Comparison of ENCODE assay signal across 24 cellular contexts in the genomic region with DNA sequence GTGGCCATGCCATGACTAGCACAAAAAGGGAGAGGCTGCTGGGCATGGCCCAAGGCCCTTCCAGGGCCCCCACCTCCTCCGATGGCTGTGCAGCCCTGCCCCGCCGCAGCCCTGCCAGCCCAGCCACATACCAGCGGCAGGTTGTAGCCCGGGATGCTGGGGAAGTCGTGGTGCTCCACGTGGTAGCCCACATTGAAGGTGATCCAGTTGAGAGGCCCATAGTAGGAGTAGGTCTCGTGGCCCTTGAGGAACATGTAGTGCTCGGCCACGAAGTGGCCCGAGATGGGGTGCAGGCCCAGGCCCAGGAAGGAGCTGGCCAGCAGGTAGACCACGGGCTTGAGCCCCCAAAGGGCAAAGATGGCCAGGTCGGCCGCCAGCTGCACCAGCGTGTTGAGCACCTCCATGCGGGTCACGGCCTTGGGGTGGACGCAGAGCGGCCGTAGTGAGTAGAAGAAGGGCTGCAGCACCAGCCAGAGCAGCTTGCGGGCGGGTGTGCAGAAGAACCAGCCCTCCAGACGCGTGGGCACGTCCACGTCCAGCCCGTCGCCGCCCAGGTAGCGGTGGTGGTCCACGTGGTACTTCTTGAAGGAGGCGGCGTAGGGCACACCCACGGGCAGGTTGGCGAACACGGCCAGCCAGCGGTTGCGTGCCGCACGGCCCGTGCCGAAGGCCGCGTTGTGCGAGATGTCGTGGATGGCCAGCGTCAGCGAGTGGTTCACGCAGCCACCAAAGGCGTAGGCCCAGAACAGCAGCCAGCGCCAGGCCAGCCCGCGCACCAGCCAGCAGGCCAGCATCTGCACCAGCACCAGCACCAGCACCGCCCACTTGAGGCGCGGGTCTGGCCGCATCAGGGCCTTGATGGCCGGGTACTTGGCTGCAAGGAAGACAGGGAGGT. TPM values are rescaled to one million over a fixed set of nuclear protein-coding genes. Genes with fewer than 3 reads are reported as not detected.
DNase-seq lines count a peak whose midpoint lies in the region; ATAC-seq, FAIRE-seq and TF ChIP-seq lines count a peak whose summit lies in the region.
"Had no signal": no experiment of that assay in that cellular context is flagged by ENCODE, and none has a peak within 500 bp of the region (broad histone marks: within the 10 kb centered on the region; RNA-seq: fewer than 3 reads in every experiment).

No MANE protein-coding gene starts in this region.

- TF ChIP-seq EP300 in HepG2 (IDR thresholded peaks at IDR 0.05; ENCODE audit: low read depth in 2 of 2, low read length in 2 of 2): no peak
- no peak for TF ChIP-seq EP300 in HepG2 (CRISPR knock-in tag; IDR thresholded peaks at IDR 0.05; ENCODE audit: borderline replicate concordance)
- no peak for TF ChIP-seq EP300 in K562 (IDR thresholded peaks at IDR 0.05; ENCODE audit: low read length)

- no peak for TF ChIP-seq CTCF in HepG2 (CRISPR knock-in tag; IDR thresholded peaks at IDR 0.05)
- TF ChIP-seq CTCF in right lobe of liver (IDR thresholded peaks at IDR 0.05): no peak
- no peak for TF ChIP-seq CTCF in K562 (IDR thresholded peaks at IDR 0.05 in 2 of 3, conservative IDR thresholded peaks at IDR 0.05 in 1 of 3; ENCODE audit: insufficient read depth in 2 of 3, low read depth in 1 of 3, low read length in 3 of 3)
- no peak for TF ChIP-seq CTCF in neural crest cell (conservative IDR thresholded peaks at IDR 0.05)

- CTCF ChIA-PET in HepG2 (lab: Yijun Ruan, JAX; ENCODE audit: low intra/inter-chr PET ratio, low total read pairs) (no interaction called here), K562 (lab: Yijun Ruan, JAX; ENCODE audit: low intra/inter-chr PET ratio) (no interaction called here)

- H3K4me1 Mint-ChIP-seq in neural crest cell: no peaks in the 10 kb centered on the region
- H3K4me1 Mint-ChIP-seq in activated T-helper 2 cell treated with anti-CD3 and anti-CD28 coated beads, Interferon-gamma antibody, Interleukin-2, Interleukin-4, amounts not matched to agents 10 μg/mL and 5 μg/mL and 100 μg/mL, durations not matched to agents 14 hours and 24 hours and 36 hours (ENCODE audit: low read depth): peaks cover 3% of the 10 kb centered on the region

- no peak overlapping the region for H3K4me2 ChIP-seq in HepG2 (ENCODE audit: low read depth, low read length)
- no peak overlapping the region for H3K4me2 ChIP-seq in K562 (ENCODE audit: insufficient read depth, low read length)

- BruUV-seq in HepG2 (replicated peaks; lab: Mats Ljungman, UMichigan) (no TSS peak), K562 (replicated peaks; lab: Mats Ljungman, UMichigan) (no TSS peak)

- no peaks in the 10 kb centered on the region for H3K9me3 ChIP-seq in HepG2 (ENCODE audit: low read length)
- no peaks in the 10 kb centered on the region for H3K9me3 ChIP-seq in right lobe of liver
- no peaks in the 10 kb centered on the region for H3K9me3 ChIP-seq in K562 (replicated peaks; ENCODE audit: control insufficient read depth, insufficient read depth, low read depth, low read length)
- H3K9me3 ChIP-seq: heart left ventricle, SJSA1 had no signal

- H3K9ac ChIP-seq in HepG2 (ENCODE audit: insufficient read depth, low read depth, low read length) (no peak overlapping the region), K562 (ENCODE audit: insufficient read depth in 1 of 2, low read depth in 2 of 2, low read length in 2 of 2) (no peak overlapping the region; a peak in 1 of 4 replicates)
- H3K9ac ChIP-seq: BLaER1 treated with 17β-estradiol and CSF1 and Interleukin-3, amounts not matched to agents 10 nM and 100 nM had no signal

- H4K20me1 ChIP-seq in HepG2 (ENCODE audit: insufficient read depth, low read length) (no peaks in the 10 kb centered on the region), K562 (replicated peaks; ENCODE audit: control insufficient read depth, insufficient read depth, low read length) (no peaks in the 10 kb centered on the region)

- 95% methylated on average over 49 of the region's 58 CpGs for WGBS in HepG2 (ENCODE audit: low lambda C conversion rate)
- WGBS in right lobe of liver (ENCODE audit: insufficient coverage, low coverage, low lambda C conversion rate, missing lambda C conversion rate): 100% methylated on average over 2 of the region's 58 CpGs
- 88% methylated on average over 14 of the region's 58 CpGs for WGBS in K562 (ENCODE audit: insufficient coverage, low coverage, missing lambda C conversion rate)

- in situ Hi-C loops in HepG2 (cut with HindIII; ENCODE audit: extremely low pct_ligation_motif_present, low pct_unique_long_range_greater_than_20kb) (no loop called here), K562 (cut with MboI) (no loop called here)

- no peak overlapping the region for H3K27ac Mint-ChIP-seq in neural crest cell (ENCODE audit: unreplicated experiment)
- H3K27ac Mint-ChIP-seq in activated T-helper 2 cell treated with anti-CD3 and anti-CD28 coated beads, Interferon-gamma antibody, Interleukin-2, Interleukin-4, amounts not matched to agents 10 μg/mL and 5 μg/mL and 100 μg/mL, durations not matched to agents 14 hours and 24 hours and 36 hours: no peak overlapping the region

- TF ChIP-seq POLR2A in HepG2 (IDR thresholded peaks at IDR 0.05; ENCODE audit: insufficient read depth in 1 of 2, low read depth in 2 of 2, low read length in 2 of 2) (no peak), right lobe of liver (IDR thresholded peaks at IDR 0.05) (no peak), K562 (conservative IDR thresholded peaks at IDR 0.05) (no peak)

- H3K4me1 ChIP-seq in HepG2 (ENCODE audit: insufficient read depth, low read length) (peaks cover 38% of the 10 kb centered on the region), right lobe of liver (peaks cover 0 to 10% (median 0%) of the 10 kb centered on the region in 4 donors), K562 (replicated peaks in 1 of 2; ENCODE audit: control insufficient read depth in 2 of 2, insufficient read depth in 2 of 2, low read length in 2 of 2) (peaks cover 0 to 59% of the 10 kb centered on the region in 2 experiments; a peak in 3 of 5 replicates)
- H3K4me1 ChIP-seq: SJSA1 had no signal

- H3K4me3 ChIP-seq in HepG2 (replicated peaks in 1 of 3; ENCODE audit: insufficient read depth in 1 of 3, low read depth in 2 of 3, low read length in 3 of 3): no peak overlapping the region
- H3K4me3 ChIP-seq in right lobe of liver: no peak overlapping the region
- H3K4me3 ChIP-seq in K562: no peak overlapping the region
- H3K4me3 ChIP-seq: BLaER1 treated with 17β-estradiol and CSF1 and Interleukin-3, amounts not matched to agents 10 nM and 100 nM; heart left ventricle; SJSA1 had no signal

- intact Hi-C loops in HepG2 (cut with micrococcal nuclease; ENCODE audit: unreplicated experiment) (no loop called here), right lobe of liver (cut with DNase I) (no loop called here), K562 (cut with micrococcal nuclease) (no loop called here)
- intact Hi-C loops in activated T-helper 2 cell treated with anti-CD3 and anti-CD28 coated beads, Interferon-gamma antibody, Interleukin-2, Interleukin-4, amounts not matched to agents 10 μg/mL and 5 μg/mL and 100 μg/mL, durations not matched to agents 14 hours and 24 hours and 36 hours (cut with micrococcal nuclease): no loop called here

- POLR2A ChIA-PET in HepG2 (lab: Yijun Ruan, JAX): no interaction called here
- POLR2A ChIA-PET in K562 (lab: Yijun Ruan, JAX): no interaction called here

- H2AFZ ChIP-seq in HepG2 (ENCODE audit: low read length): no peak overlapping the region
- H2AFZ ChIP-seq in K562 (ENCODE audit: low read depth, low read length): no peak overlapping the region

- H3K36me3 ChIP-seq in HepG2 (replicated peaks in 1 of 2; ENCODE audit: control insufficient read depth in 1 of 2, insufficient read depth in 2 of 2, low read length in 2 of 2): no peaks in the 10 kb centered on the region
- H3K36me3 ChIP-seq in right lobe of liver: no peaks in the 10 kb centered on the region
- peaks cover 5% of the 10 kb centered on the region; the same call in 1 of the 3 replicates for H3K36me3 ChIP-seq in K562 (ENCODE audit: control insufficient read depth, insufficient read depth, low read length)
- H3K36me3 ChIP-seq: heart left ventricle, SJSA1 had no signal

- H3K79me2 ChIP-seq in HepG2 (ENCODE audit: insufficient read depth, low read length) (no peaks in the 10 kb centered on the region), K562 (ENCODE audit: control insufficient read depth, insufficient read depth, low read length) (no peaks in the 10 kb centered on the region)

- H3K27me3 ChIP-seq in HepG2 (ENCODE audit: control insufficient read depth in 1 of 2, insufficient read depth in 2 of 2, low read length in 2 of 2) (peaks cover 0 to 1% of the 10 kb centered on the region in 2 experiments; a peak in 1 of 5 replicates), right lobe of liver (no peaks in the 10 kb centered on the region), K562 (ENCODE audit: control insufficient read depth in 2 of 2, insufficient read depth in 2 of 2, low read length in 2 of 2) (no peaks in the 10 kb centered on the region)
- H3K27me3 ChIP-seq: BLaER1 treated with 17β-estradiol and CSF1 and Interleukin-3, amounts not matched to agents 10 nM and 100 nM; SJSA1 had no signal

- no peak for ATAC-seq in HepG2
- ATAC-seq in right lobe of liver: no peak
- no peak for ATAC-seq in K562
- ATAC-seq: heart left ventricle had no signal

- peak overlapping the region; percentile 31 for H3K4me3 Mint-ChIP-seq in neural crest cell
- H3K4me3 Mint-ChIP-seq in activated T-helper 2 cell treated with anti-CD3 and anti-CD28 coated beads, Interferon-gamma antibody, Interleukin-2, Interleukin-4, amounts not matched to agents 10 μg/mL and 5 μg/mL and 100 μg/mL, durations not matched to agents 14 hours and 24 hours and 36 hours (ENCODE audit: low read depth): no peak overlapping the region
- H3K4me3 Mint-ChIP-seq: activated T-cell treated with anti-CD3 and anti-CD28 coated beads, Interleukin-2, amount 50 U/mL, for 24 hours had no signal

- no peaks in the 10 kb centered on the region for H3K36me3 Mint-ChIP-seq in neural crest cell (ENCODE audit: low read depth)
- H3K36me3 Mint-ChIP-seq in activated T-helper 2 cell treated with anti-CD3 and anti-CD28 coated beads, Interferon-gamma antibody, Interleukin-2, Interleukin-4, amounts not matched to agents 10 μg/mL and 5 μg/mL and 100 μg/mL, durations not matched to agents 14 hours and 24 hours and 36 hours (ENCODE audit: low read depth): peaks cover 2% of the 10 kb centered on the region

- TF ChIP-seq RAD21 in HepG2 (CRISPR knock-in tag; IDR thresholded peaks at IDR 0.05) (no peak), K562 (CRISPR knock-in tag; conservative IDR thresholded peaks at IDR 0.05 in 1 of 2, IDR thresholded peaks at IDR 0.05 in 1 of 2) (no peak)

- H3K9me3 Mint-ChIP-seq in neural crest cell: no peaks in the 10 kb centered on the region
- H3K9me3 Mint-ChIP-seq in activated T-helper 2 cell treated with anti-CD3 and anti-CD28 coated beads, Interferon-gamma antibody, Interleukin-2, Interleukin-4, amounts not matched to agents 10 μg/mL and 5 μg/mL and 100 μg/mL, durations not matched to agents 14 hours and 24 hours and 36 hours: no peaks in the 10 kb centered on the region
- H3K9me3 Mint-ChIP-seq: activated T-cell treated with anti-CD3 and anti-CD28 coated beads, Interleukin-2, amount 50 U/mL, for 24 hours had no signal

- H3K27ac ChIP-seq in HepG2 (ENCODE audit: extremely low read length, insufficient read depth, low read length) (no peak overlapping the region), right lobe of liver (no peak overlapping the region), K562 (ENCODE audit: extremely low read depth, low read depth, low read length) (no peak overlapping the region)
- H3K27ac ChIP-seq: BLaER1 treated with 17β-estradiol and CSF1 and Interleukin-3, amounts not matched to agents 10 nM and 100 nM; heart left ventricle; SJSA1 had no signal

- H3K9me1 ChIP-seq in K562 (ENCODE audit: control insufficient read depth, insufficient read depth, low read length): no peaks in the 10 kb centered on the region

- no peak for DNase-seq in HepG2 (ENCODE audit: low spot score)
- no peak for DNase-seq in right lobe of liver
- DNase-seq in K562 (ENCODE audit: extremely low read depth in 1 of 4, low spot score in 3 of 4): no peak
- no peak for DNase-seq in neural crest cell (ENCODE audit: low read depth, low spot score)
- DNase-seq in RCC 7860 (ENCODE audit: low spot score): no peak
- no peak for DNase-seq in activated T-helper 2 cell treated with anti-CD3 and anti-CD28 coated beads, Interferon-gamma antibody, Interleukin-2, Interleukin-4, amounts not matched to agents 10 μg/mL and 5 μg/mL and 100 μg/mL, durations not matched to agents 14 hours and 24 hours and 36 hours (ENCODE audit: low spot score)
- no peak for DNase-seq in GM19240 (ENCODE audit: insufficient read length, low spot score)
- DNase-seq: activated naive CD4-positive, alpha-beta T cell treated with anti-CD3 and anti-CD28 coated beads, Interleukin-2, amount 50 U/mL, for 16 hours; activated T-cell treated with anti-CD3 and anti-CD28 coated beads, Interleukin-2, amount 50 U/mL, for 24 hours; foreskin fibroblast; GDM1; HCEC 1CT; Kasumi-1; MV-4-11; NCI-H1436 treated with DMSO at 0.1 percent for 48 hours; NCI-H345; NCI-H748 treated with DMSO at 0.1 percent for 48 hours; occipital lobe had no signal

- FAIRE-seq in HepG2 (lab: Jason Lieb, UNC) (no peak), K562 (lab: Jason Lieb, UNC) (no peak), RCC 7860 (lab: Jason Lieb, UNC) (no peak)
- FAIRE-seq: bronchial epithelial cell had no signal

- H3K27me3 Mint-ChIP-seq in neural crest cell (ENCODE audit: low read depth): peaks cover 12% of the 10 kb centered on the region
- H3K27me3 Mint-ChIP-seq in activated T-helper 2 cell treated with anti-CD3 and anti-CD28 coated beads, Interferon-gamma antibody, Interleukin-2, Interleukin-4, amounts not matched to agents 10 μg/mL and 5 μg/mL and 100 μg/mL, durations not matched to agents 14 hours and 24 hours and 36 hours (ENCODE audit: low read depth): no peaks in the 10 kb centered on the region
- H3K27me3 Mint-ChIP-seq: activated T-cell treated with anti-CD3 and anti-CD28 coated beads, Interleukin-2, amount 50 U/mL, for 24 hours had no signal

RNA-seq across cellular contexts. Expression of a gene that starts 10.4 kb away (rescaled TPM):
- total RNA-seq in HepG2 (2016; rRNA removed; fragmentation: Illumina TruSeq; extraction: Trizol) (0.09 TPM in 1 of 2 replicates, not detected in the other), right lobe of liver (under 1 TPM; 0.09 to 0.55 (median 0.22) TPM), K562 (2014; rRNA removed) (2.7 and 2.9 TPM in 2 replicates), K562 (2014; rRNA removed; fragmentation: Illumina TruSeq; extraction: Trizol) (0.19 and 0.44 TPM in 2 replicates), K562 (2015; rRNA removed; fragmentation: Illumina TruSeq; extraction: Trizol) (0.34 and 0.36 TPM in 2 replicates), K562 (2021) (2.7 TPM in 2 replicates), neural crest cell (0.11 TPM in 1 of 2 replicates, not detected in the other)
- 0.18 and 0.30 TPM in 2 replicates for total RNA-seq in HepG2 (2016; cell fraction: cytosol; rRNA removed; fragmentation: Illumina TruSeq; extraction: Trizol; ENCODE audit: low read depth)
- 0.04 TPM in 2 replicates for total RNA-seq in HepG2 (2016; cell fraction: insoluble cytoplasmic fraction; rRNA removed; fragmentation: Illumina TruSeq; extraction: Trizol)
- total RNA-seq in HepG2 (2016; cell fraction: membrane; rRNA removed; fragmentation: Illumina TruSeq; extraction: Trizol): 0.07 and 0.19 TPM in 2 replicates
- 0.12 and 0.28 TPM in 2 replicates for total RNA-seq in HepG2 (2016; cell fraction: nucleus; rRNA removed; fragmentation: Illumina TruSeq; extraction: Trizol)
- polyA plus RNA-seq in HepG2 (2011; rRNA removed) (0.09 and 0.14 TPM in 2 replicates), K562 (2011; rRNA removed) (0.46 and 1.1 TPM in 2 replicates), K562 (2014; fragmentation: Illumina TruSeq; extraction: Trizol) (0.22 and 0.76 TPM in 2 replicates), K562 (2014; fragmentation: Nextera tagmentation; extraction: Ambion mirVana) (under 1 TPM; 0.57 to 0.70 TPM), K562 (2014; rRNA removed) (0.42 and 2.7 TPM in 2 replicates)
- polyA plus RNA-seq in HepG2 (2011; cell fraction: cytosol; rRNA removed): 0.15 and 0.30 TPM in 2 replicates
- polyA plus RNA-seq in HepG2 (2011; cell fraction: nucleus; rRNA removed): 1.6 and 2.0 TPM in 2 replicates
- 0.25 and 0.91 TPM in 2 replicates for polyA plus RNA-seq in HepG2 (2012)
- polyA plus RNA-seq in HepG2 (2016; cell fraction: cytosol; fragmentation: Illumina TruSeq; extraction: Trizol; ENCODE audit: low read depth): not detected in 2 replicates
- polyA plus RNA-seq in HepG2 (2016; cell fraction: insoluble cytoplasmic fraction; fragmentation: Illumina TruSeq; extraction: Trizol; ENCODE audit: low read depth): 0.07 TPM in 1 of 2 replicates, not detected in the other
- not detected in 2 replicates for polyA plus RNA-seq in HepG2 (2016; cell fraction: membrane; fragmentation: Illumina TruSeq; extraction: Trizol; ENCODE audit: low read depth)
- 0.22 TPM in 1 of 2 replicates, not detected in the other for polyA plus RNA-seq in HepG2 (2016; cell fraction: nucleus; fragmentation: Illumina TruSeq; extraction: Trizol; ENCODE audit: insufficient read depth, low read depth)
- polyA minus RNA-seq in HepG2 (2011; rRNA and poly(A)+ RNA removed; ENCODE audit: low replicate concordance): 0.30 and 1.6 TPM in 2 replicates
- polyA minus RNA-seq in HepG2 (2011; cell fraction: cytosol; rRNA and poly(A)+ RNA removed): 0.26 and 0.30 TPM in 2 replicates
- 0.37 and 0.90 TPM in 2 replicates for polyA minus RNA-seq in HepG2 (2011; cell fraction: nucleus; rRNA and poly(A)+ RNA removed)
- 2.6 and 7.4 TPM in 2 replicates for total RNA-seq in K562 (2011; cell fraction: chromatin; rRNA removed; ENCODE audit: low replicate concordance)
- 4.3 and 4.8 TPM in 2 replicates for total RNA-seq in K562 (2011; cell fraction: nucleolus; rRNA removed)
- 2.5 and 2.8 TPM in 2 replicates for total RNA-seq in K562 (2011; cell fraction: nucleoplasm; rRNA removed)
- 0.41 and 3.5 TPM in 2 replicates for polyA plus RNA-seq in K562 (2011; cell fraction: cytosol; rRNA removed)
- 1.4 and 6.6 TPM in 2 replicates for polyA plus RNA-seq in K562 (2011; cell fraction: nucleus; rRNA removed)
- polyA plus RNA-seq in K562 (2012): 1.4 and 4.2 TPM in 2 replicates
- 0.09 and 0.32 TPM in 2 replicates for polyA minus RNA-seq in K562 (2011; rRNA and poly(A)+ RNA removed)
- polyA minus RNA-seq in K562 (2011; cell fraction: cytosol; rRNA and poly(A)+ RNA removed): 1.2 and 2.5 TPM in 2 replicates
- 0.78 and 1.5 TPM in 2 replicates for polyA minus RNA-seq in K562 (2011; cell fraction: nucleus; rRNA and poly(A)+ RNA removed)
- 0.16 and 0.41 TPM in 2 replicates for total RNA-seq in activated T-helper 2 cell treated with anti-CD3 and anti-CD28 coated beads, Interferon-gamma antibody, Interleukin-2, Interleukin-4, amounts not matched to agents 10 μg/mL and 5 μg/mL and 100 μg/mL, durations not matched to agents 14 hours and 24 hours and 36 hours
- total RNA-seq: RPMI7951, SJSA1 had no signal
- polyA plus RNA-seq: AG04450 had no signal
